In the genomic region with DNA sequence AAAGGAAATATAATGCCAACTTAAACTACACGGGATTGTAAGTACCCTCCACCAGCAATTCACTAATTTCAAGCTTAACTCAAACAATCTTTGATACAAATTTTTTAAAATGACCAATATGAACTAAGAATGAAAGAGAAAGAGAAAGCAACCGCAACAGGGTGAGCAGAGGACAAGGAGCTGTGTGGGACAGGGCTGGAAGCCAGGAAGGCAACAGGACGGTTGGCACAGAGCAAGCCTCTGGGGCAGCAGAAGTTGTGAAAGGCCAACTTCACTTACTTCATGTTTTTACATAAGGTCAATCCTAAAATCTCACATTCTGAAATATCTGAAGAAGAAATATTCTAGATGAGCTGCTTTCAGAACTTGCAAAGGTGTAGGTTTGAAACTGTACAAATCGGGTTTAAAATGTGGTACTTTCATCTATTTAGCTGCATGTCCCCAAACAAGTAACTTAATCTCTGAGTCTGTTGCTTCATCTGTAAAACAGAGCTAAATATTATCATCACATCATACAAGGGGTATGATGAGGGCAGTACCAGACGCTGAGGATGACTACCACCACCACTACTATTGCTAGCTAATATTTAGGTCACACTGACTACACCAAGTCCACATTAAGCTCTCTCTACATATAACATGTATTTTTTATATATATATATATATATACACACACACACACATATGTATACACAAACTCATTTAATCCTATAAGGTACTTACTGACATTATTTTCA, we compare ENCODE assay signal across 23 cellular contexts.
A peak's percentile ranks its signal among the peaks of the same experiment; 100 is the strongest.
DNase-seq lines count a peak whose midpoint lies in the region; ATAC-seq, FAIRE-seq and TF ChIP-seq lines count a peak whose summit lies in the region.
"Had no signal": no experiment of that assay in that cellular context is flagged by ENCODE, and none has a peak within 500 bp of the region (broad histone marks: within the 10 kb centered on the region; RNA-seq: fewer than 3 reads in every experiment).

No MANE protein-coding gene starts in this region.

- H2AK5ac ChIP-seq in H9 (ENCODE audit: insufficient read length, low read length) = no peak overlapping the region

- no peak overlapping the region for H3K14ac ChIP-seq in H9 (ENCODE audit: insufficient read depth, low read length)

- no peaks in the 10 kb centered on the region for H4K20me1 ChIP-seq in H9 (ENCODE audit: control insufficient read depth, insufficient read depth, insufficient read length)

- H3K9ac ChIP-seq in H9 (ENCODE audit: extremely low read depth, insufficient read length, low read length) = no peak overlapping the region
- H3K9ac ChIP-seq: parathyroid adenoma had no signal

- no peak overlapping the region for H3K27ac Mint-ChIP-seq in H9
- H3K27ac Mint-ChIP-seq: CD8-positive, alpha-beta memory T cell; effector memory CD8-positive, alpha-beta T cell; GM23338; IgD-negative memory B cell; immature natural killer cell had no signal

- no peaks in the 10 kb centered on the region for H3K36me3 Mint-ChIP-seq in H9 (ENCODE audit: insufficient read depth in 1 of 3, low read depth in 3 of 3)
- H3K36me3 Mint-ChIP-seq: IgD-negative memory B cell, immature natural killer cell had no signal

- H2BK12ac ChIP-seq in H9 (ENCODE audit: insufficient read length, low read depth, low read length) = no peak overlapping the region

- H3K27me3 Mint-ChIP-seq in H9 (ENCODE audit: low read depth) = no peaks in the 10 kb centered on the region

- no peaks in the 10 kb centered on the region for H3K79me2 ChIP-seq in H9 (ENCODE audit: insufficient read depth, low read length)
- H3K79me2 ChIP-seq: parathyroid adenoma had no signal

- H4K8ac ChIP-seq in H9 (replicated peaks; ENCODE audit: insufficient read length, low read depth, low read length) = no peak overlapping the region

- ATAC-seq in GM18867 (IDR thresholded peaks at IDR 0.05; ENCODE audit: unreplicated experiment) (peak; percentile 76), HG02678 (IDR thresholded peaks at IDR 0.05; ENCODE audit: unreplicated experiment) (no peak)
- ATAC-seq: effector memory CD8-positive, alpha-beta T cell; GM23338; mucosa of descending colon had no signal

- H2BK5ac ChIP-seq in H9 (ENCODE audit: insufficient read length, low read length) = no peak overlapping the region

- no peak overlapping the region for H3K4me3 Mint-ChIP-seq in H9
- H3K4me3 Mint-ChIP-seq: CD8-positive, alpha-beta memory T cell; effector memory CD8-positive, alpha-beta T cell; GM23338; IgD-negative memory B cell; immature natural killer cell had no signal

- no peak overlapping the region for H2BK20ac ChIP-seq in H9 (ENCODE audit: low read depth, low read length, poor library complexity, severe bottlenecking)

- H3K9me3 ChIP-seq in left ventricle myocardium inferior (replicated peaks) = no peaks in the 10 kb centered on the region
- H3K9me3 ChIP-seq in small intestine (ENCODE audit: control insufficient read depth, low read depth) = no peaks in the 10 kb centered on the region
- H3K9me3 ChIP-seq in H9 (ENCODE audit: control insufficient read depth, low read depth, low read length) = no peaks in the 10 kb centered on the region
- H3K9me3 ChIP-seq: mucosa of descending colon, upper lobe of left lung had no signal

- no peaks in the 10 kb centered on the region for H3K79me1 ChIP-seq in H9 (ENCODE audit: insufficient read depth, low read depth, low read length, poor library complexity, severe bottlenecking)

- H3K9me3 Mint-ChIP-seq in H9 = no peaks in the 10 kb centered on the region
- H3K9me3 Mint-ChIP-seq: CD8-positive, alpha-beta memory T cell; effector memory CD8-positive, alpha-beta T cell; GM23338; IgD-negative memory B cell; immature natural killer cell had no signal

- H3K27ac ChIP-seq in left ventricle myocardium inferior (replicated peaks) = no peak overlapping the region
- H3K27ac ChIP-seq in small intestine (ENCODE audit: low read depth in 1 of 2, low read length in 1 of 2) = no peak overlapping the region
- no peak overlapping the region for H3K27ac ChIP-seq in H9 (ENCODE audit: insufficient read length, low read depth, low read length)
- H3K27ac ChIP-seq: brain microvascular endothelial cell, parathyroid adenoma, upper lobe of left lung, VCaP had no signal

- TF ChIP-seq CTCF in left ventricle myocardium inferior (IDR thresholded peaks at IDR 0.05; ENCODE audit: borderline replicate concordance) (no peak), H9 (conservative IDR thresholded peaks at IDR 0.05) (no peak), GM13976 (IDR thresholded peaks at IDR 0.05; ENCODE audit: borderline replicate concordance, control extremely low read depth, extremely low read depth, insufficient read depth, missing control alignments) (no peak)

- no peak overlapping the region for H3K56ac ChIP-seq in H9 (ENCODE audit: insufficient read length, low read depth, low read length)

- no peak overlapping the region for H3T11ph ChIP-seq in H9 (ENCODE audit: low read length)

- no peak overlapping the region for H2BK15ac ChIP-seq in H9 (ENCODE audit: low read depth, low read length)

- no peak overlapping the region for H3K18ac ChIP-seq in H9 (ENCODE audit: insufficient read length, low read depth, low read length)

- no peak overlapping the region for H3K23ac ChIP-seq in H9 (ENCODE audit: insufficient read length, low read depth, low read length)

- no peaks in the 10 kb centered on the region for H3K4me1 Mint-ChIP-seq in H9
- H3K4me1 Mint-ChIP-seq: GM23338, immature natural killer cell had no signal

- no peak overlapping the region for H4K5ac ChIP-seq in H9 (ENCODE audit: insufficient read length, low read depth, low read length)

- intact Hi-C loops in left ventricle myocardium inferior (cut with micrococcal nuclease) = no loop called here

- H3K4me2 ChIP-seq in H9 (ENCODE audit: insufficient read depth, insufficient read length, low read length) = no peak overlapping the region
- H3K4me2 ChIP-seq: GM23338 had no signal

- H3K27me3 ChIP-seq in left ventricle myocardium inferior (ENCODE audit: low read depth) (no peaks in the 10 kb centered on the region), small intestine (ENCODE audit: control insufficient read depth in 2 of 2, insufficient read depth in 2 of 2, low read length in 2 of 2) (no peaks in the 10 kb centered on the region), H9 (ENCODE audit: insufficient read depth, low read length) (no peaks in the 10 kb centered on the region)
- H3K27me3 ChIP-seq: brain microvascular endothelial cell, upper lobe of left lung had no signal

- H3K36me3 ChIP-seq in left ventricle myocardium inferior (no peaks in the 10 kb centered on the region), small intestine (ENCODE audit: control insufficient read depth in 2 of 2, insufficient read depth in 2 of 2, low read length in 2 of 2) (no peaks in the 10 kb centered on the region)
- H3K36me3 ChIP-seq: brain microvascular endothelial cell, upper lobe of left lung had no signal

- H2BK120ac ChIP-seq in H9 (ENCODE audit: low read depth, low read length, poor library complexity, severe bottlenecking) = no peak overlapping the region

- in situ Hi-C loops in GM13976 (cut with MboI; ENCODE audit: low sequenced_read_pairs, unreplicated experiment) = no loop called here

- 34 to 60% (median 50%) methylated on average over 5 of the region's 5 CpGs for WGBS in small intestine, 3 donors
- no CpG with 5 or more reads among the region's 5 CpGs for WGBS in H9 (ENCODE audit: extremely low coverage, insufficient read length, low lambda C conversion rate)

- DNase-seq in OCI-M1 (lab: John Stamatoyannopoulos, UW) (peak; percentile 69), left ventricle myocardium inferior (peak; percentile 34), small intestine (peak; percentile 23), H9 (no peak), GM13976 (ENCODE audit: low spot score) (no peak)
- DNase-seq: activated gamma-delta T cell; brain microvascular endothelial cell; CD8-positive, alpha-beta memory T cell; effector memory CD8-positive, alpha-beta T cell; foreskin fibroblast; immature natural killer cell; mucosa of descending colon; NCI-H1417; NCI-H2227 treated with DMSO at 0.1 percent for 48 hours; stimulated activated CD4-positive, alpha-beta T cell treated with anti-CD3 and anti-CD28 coated beads, Interleukin-1b, Interleukin-23, amount 100 ng/mL, for 48 hours had no signal

- H4K91ac ChIP-seq in H9 (ENCODE audit: insufficient read length, low read depth, low read length) = no peak overlapping the region

- no peak for FAIRE-seq in small intestine (lab: Jason Lieb, UNC)
- FAIRE-seq: G401.6 had no signal

- no peak overlapping the region for H2AFZ ChIP-seq in H9 (ENCODE audit: low read length)
- H2AFZ ChIP-seq: parathyroid adenoma had no signal

- H3K4ac ChIP-seq in H9 (ENCODE audit: low read depth, low read length) = no peak overlapping the region

- H3K23me2 ChIP-seq in H9 (ENCODE audit: insufficient read length, low read depth, low read length, poor library complexity, severe bottlenecking) = no peaks in the 10 kb centered on the region

- H3K4me1 ChIP-seq in left ventricle myocardium inferior = peaks cover 7% of the 10 kb centered on the region
- peaks cover 0 to under 1% of the 10 kb centered on the region in 2 donors for H3K4me1 ChIP-seq in small intestine (ENCODE audit: control insufficient read depth in 2 of 2, insufficient read depth in 1 of 2, low read depth in 1 of 2, low read length in 1 of 2)
- H3K4me1 ChIP-seq in H9 (ENCODE audit: insufficient read depth, low read length) = no peaks in the 10 kb centered on the region
- H3K4me1 ChIP-seq: parathyroid adenoma had no signal

- H3K4me3 ChIP-seq in left ventricle myocardium inferior (no peak overlapping the region), small intestine (ENCODE audit: low read depth in 1 of 2, low read length in 2 of 2) (no peak overlapping the region)
- H3K4me3 ChIP-seq: GM23338, mucosa of descending colon had no signal

Comparison
In these comparisons a context has a peak if more than half of its experiments do, and no peak if none do; other contexts are left out.
1. DNase-seq: peak in OCI-M1 (single experiment), left ventricle myocardium inferior (single experiment) and small intestine (single experiment); none in H9 (single experiment) and GM13976 (single experiment).